ENCODE assay signal across 15 cellular contexts in genomic region chr6:45442716-45443115, GRCh38.
DNase-seq lines count a peak whose midpoint lies in the region; ATAC-seq, FAIRE-seq and TF ChIP-seq lines count a peak whose summit lies in the region.
"Had no signal": no experiment of that assay in that cellular context is flagged by ENCODE, and none has a peak within 500 bp of the region (broad histone marks: within the 10 kb centered on the region; RNA-seq: fewer than 3 reads in every experiment).

No MANE protein-coding gene starts in this region.

- POLR2A ChIA-PET in CD8-positive, alpha-beta memory T cell (lab: Charles Lee), result no interaction called here

- no peak overlapping the region for H3K27ac ChIP-seq in CD8-positive, alpha-beta memory T cell (ENCODE audit: low read depth, low read length)

- H3K36me3 Mint-ChIP-seq in activated CD4-positive, alpha-beta T cell treated with anti-CD3 and anti-CD28 coated beads, Interleukin-2, amount 10 ng/mL, durations not matched to agents 24 days and 14 days (ENCODE audit: low read depth), result peaks cover 57% of the 10 kb centered on the region
- H3K36me3 Mint-ChIP-seq in CD8-positive, alpha-beta memory T cell, result peaks cover 21 to 39% (median 27%) of the 10 kb centered on the region in 3 donors
- H3K36me3 Mint-ChIP-seq in T-helper 17 cell (ENCODE audit: low read depth) (peaks cover 9% of the 10 kb centered on the region), Calu3 (ENCODE audit: insufficient read depth, unreplicated experiment) (peaks cover 7% of the 10 kb centered on the region)
- H3K36me3 Mint-ChIP-seq in dendritic cell treated with granulocyte-macrophage colony-stimulating factor and Interleukin-4, amounts not matched to agents 40 ng/mL and 50 ng/mL, for 4 days (ENCODE audit: low read depth), result peaks cover 34% of the 10 kb centered on the region

- peaks cover 4% of the 10 kb centered on the region for H3K9me3 Mint-ChIP-seq in activated CD4-positive, alpha-beta T cell treated with anti-CD3 and anti-CD28 coated beads, Interleukin-2, amount 10 ng/mL, durations not matched to agents 24 days and 14 days
- H3K9me3 Mint-ChIP-seq in CD8-positive, alpha-beta memory T cell, result no peaks in the 10 kb centered on the region
- no peaks in the 10 kb centered on the region for H3K9me3 Mint-ChIP-seq in dendritic cell treated with granulocyte-macrophage colony-stimulating factor and Interleukin-4, amounts not matched to agents 40 ng/mL and 50 ng/mL, for 4 days
- no peaks in the 10 kb centered on the region for H3K9me3 Mint-ChIP-seq in Calu3 (ENCODE audit: low read depth, unreplicated experiment)
- H3K9me3 Mint-ChIP-seq: GM23338 had no signal

- no peaks in the 10 kb centered on the region for H3K27me3 ChIP-seq in CD8-positive, alpha-beta memory T cell (ENCODE audit: insufficient read depth, low read length, poor library complexity, severe bottlenecking)

- peak overlapping the region; percentile 25 for H3K27ac Mint-ChIP-seq in activated CD4-positive, alpha-beta T cell treated with anti-CD3 and anti-CD28 coated beads, Interleukin-2, amount 10 ng/mL, durations not matched to agents 24 days and 14 days
- H3K27ac Mint-ChIP-seq in CD8-positive, alpha-beta memory T cell, result peak overlapping the region in 5 of 8 donors; percentile 30 to 83 (median 63)
- H3K27ac Mint-ChIP-seq in T-helper 17 cell, result peak overlapping the region; percentile 90
- H3K27ac Mint-ChIP-seq in dendritic cell treated with granulocyte-macrophage colony-stimulating factor and Interleukin-4, amounts not matched to agents 40 ng/mL and 50 ng/mL, for 4 days, result peak overlapping the region; percentile 17
- H3K27ac Mint-ChIP-seq in Calu3 (ENCODE audit: unreplicated experiment), result no peak overlapping the region
- H3K27ac Mint-ChIP-seq: GM23338 had no signal

- FAIRE-seq in urothelium cell line (lab: Jason Lieb, UNC), result no peak
- FAIRE-seq: GM12892 had no signal

- no TSS peak for BruUV-seq in Calu3 (replicated peaks; lab: Mats Ljungman, UMichigan)

- TF ChIP-seq CTCF in Calu3 (IDR thresholded peaks at IDR 0.05; ENCODE audit: unreplicated experiment), result no peak

- no peak for ATAC-seq in T-helper 17 cell
- ATAC-seq: GM23338 had no signal

- CTCF ChIA-PET in CD8-positive, alpha-beta memory T cell (lab: Charles Lee), result no interaction called here
- CTCF ChIA-PET in Calu3 (lab: Charles Lee), result interaction anchor here (0.6 kb wide), 2 partner anchors 20 to 821 kb away, joined by 6 read pairs; no protein-coding TSS in a partner anchor

- intact Hi-C loops in activated CD4-positive, alpha-beta T cell treated with anti-CD3 and anti-CD28 coated beads, Interleukin-2, amount 10 ng/mL, durations not matched to agents 24 days and 14 days (cut with micrococcal nuclease), result no loop called here
- intact Hi-C loops in dendritic cell treated with granulocyte-macrophage colony-stimulating factor and Interleukin-4, amounts not matched to agents 40 ng/mL and 50 ng/mL, for 4 days (cut with micrococcal nuclease), result no loop called here
- intact Hi-C loops in Calu3 (cut with micrococcal nuclease; ENCODE audit: unreplicated experiment), result no loop called here

- no peak overlapping the region for H3K4me3 ChIP-seq in CD8-positive, alpha-beta memory T cell (ENCODE audit: low read length)
- H3K4me3 ChIP-seq: GM23338 had no signal

- no peaks in the 10 kb centered on the region for H3K36me3 ChIP-seq in CD8-positive, alpha-beta memory T cell (ENCODE audit: insufficient read depth, low read length)

- no peak for DNase-seq in activated CD4-positive, alpha-beta T cell treated with anti-CD3 and anti-CD28 coated beads, Interleukin-2, amount 10 ng/mL, durations not matched to agents 24 days and 14 days
- DNase-seq in activated CD4-positive, alpha-beta T cell treated with anti-CD3 and anti-CD28 coated beads for 1 hour, result no peak
- DNase-seq in CD8-positive, alpha-beta memory T cell, result no peak
- DNase-seq in T-helper 17 cell, result no peak
- no peak for DNase-seq in activated CD4-positive, CD25-positive, alpha-beta regulatory T cell (lab: John Stamatoyannopoulos, UW)
- no peak for DNase-seq in urothelium cell line (ENCODE audit: low spot score)
- DNase-seq in Calu3, result no peak
- DNase-seq: DMS79 treated with DMSO at 0.1 percent for 48 hours, GDM1, NCI-H1092, NCI-H1694, NCI-H69 had no signal

- H3K4me3 Mint-ChIP-seq in activated CD4-positive, alpha-beta T cell treated with anti-CD3 and anti-CD28 coated beads, Interleukin-2, amount 10 ng/mL, durations not matched to agents 24 days and 14 days, result no peak overlapping the region
- peak overlapping the region in 1 of 7 donors; percentile 41 for H3K4me3 Mint-ChIP-seq in CD8-positive, alpha-beta memory T cell
- H3K4me3 Mint-ChIP-seq in T-helper 17 cell, result peak overlapping the region; percentile 52
- H3K4me3 Mint-ChIP-seq in dendritic cell treated with granulocyte-macrophage colony-stimulating factor and Interleukin-4, amounts not matched to agents 40 ng/mL and 50 ng/mL, for 4 days, result no peak overlapping the region
- H3K4me3 Mint-ChIP-seq in Calu3 (ENCODE audit: low read depth, unreplicated experiment), result no peak overlapping the region
- H3K4me3 Mint-ChIP-seq: GM23338 had no signal

- no peaks in the 10 kb centered on the region for H3K9me3 ChIP-seq in CD8-positive, alpha-beta memory T cell (ENCODE audit: low read length)
- H3K9me3 ChIP-seq in T-helper 17 cell (ENCODE audit: control insufficient read depth, low read length, poor library complexity, severe bottlenecking), result no peaks in the 10 kb centered on the region

- H3K4me1 Mint-ChIP-seq in activated CD4-positive, alpha-beta T cell treated with anti-CD3 and anti-CD28 coated beads, Interleukin-2, amount 10 ng/mL, durations not matched to agents 24 days and 14 days, result peaks cover 59% of the 10 kb centered on the region
- peaks cover 58 to 98% (median 75%) of the 10 kb centered on the region in 3 donors for H3K4me1 Mint-ChIP-seq in CD8-positive, alpha-beta memory T cell
- H3K4me1 Mint-ChIP-seq in T-helper 17 cell (peaks cover 57% of the 10 kb centered on the region), Calu3 (ENCODE audit: low read depth, unreplicated experiment) (peaks cover 49% of the 10 kb centered on the region)
- H3K4me1 Mint-ChIP-seq in dendritic cell treated with granulocyte-macrophage colony-stimulating factor and Interleukin-4, amounts not matched to agents 40 ng/mL and 50 ng/mL, for 4 days (ENCODE audit: low read depth), result peaks cover 65% of the 10 kb centered on the region

- H3K27me3 Mint-ChIP-seq in activated CD4-positive, alpha-beta T cell treated with anti-CD3 and anti-CD28 coated beads, Interleukin-2, amount 10 ng/mL, durations not matched to agents 24 days and 14 days, result no peaks in the 10 kb centered on the region
- H3K27me3 Mint-ChIP-seq in CD8-positive, alpha-beta memory T cell, result no peaks in the 10 kb centered on the region
- H3K27me3 Mint-ChIP-seq in T-helper 17 cell (no peaks in the 10 kb centered on the region), Calu3 (ENCODE audit: unreplicated experiment) (no peaks in the 10 kb centered on the region)
- no peaks in the 10 kb centered on the region for H3K27me3 Mint-ChIP-seq in dendritic cell treated with granulocyte-macrophage colony-stimulating factor and Interleukin-4, amounts not matched to agents 40 ng/mL and 50 ng/mL, for 4 days

- peaks cover 17% of the 10 kb centered on the region for H3K4me1 ChIP-seq in CD8-positive, alpha-beta memory T cell (ENCODE audit: insufficient read depth, low read length)
